8 cellular contexts compared by ENCODE assay signal in the genomic region with DNA sequence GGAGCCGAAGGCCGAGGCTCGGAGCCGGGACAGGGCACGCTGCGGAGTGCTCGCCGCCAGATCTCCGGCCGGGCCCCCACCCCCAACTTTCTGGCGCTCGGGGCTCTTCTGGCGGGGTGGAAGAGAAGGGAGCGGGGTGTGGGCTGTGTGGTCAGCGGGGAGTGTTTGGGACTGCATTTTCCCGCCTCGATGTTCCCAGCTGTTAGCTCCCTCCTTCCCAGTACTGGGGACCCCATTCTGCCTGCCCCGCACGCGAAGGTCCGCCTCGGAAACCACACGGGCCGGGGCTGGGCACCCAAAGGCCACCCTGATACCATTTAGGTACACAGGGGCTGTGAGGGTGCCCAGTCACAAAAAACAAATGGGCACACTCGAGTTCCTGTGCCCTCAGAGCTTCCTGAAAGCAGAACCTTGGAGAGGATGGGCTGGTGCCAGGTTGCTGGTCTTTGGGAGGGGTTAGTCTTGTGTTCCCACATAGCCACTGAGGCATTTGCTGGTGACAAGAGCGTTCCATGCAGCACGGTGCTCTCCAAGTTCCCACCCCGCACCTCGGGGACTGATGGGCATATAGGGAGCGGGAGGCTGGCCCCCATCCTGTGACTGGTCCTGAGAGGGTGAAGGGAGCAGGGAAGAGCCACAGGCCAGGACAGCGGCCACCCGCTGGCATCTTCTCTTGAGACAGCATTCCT. TPM values are rescaled to one million over a fixed set of nuclear protein-coding genes. Genes with fewer than 3 reads are reported as not detected.
DNase-seq lines count a peak whose midpoint lies in the region; ATAC-seq and TF ChIP-seq lines count a peak whose summit lies in the region.

No MANE protein-coding gene starts in this region.

- H3K27me3 Mint-ChIP-seq in CD4-positive, alpha-beta memory T cell: peaks cover 0 to 9% of the 10 kb centered on the region in 2 donors

- H3K4me1 Mint-ChIP-seq in CD4-positive, alpha-beta memory T cell: peaks cover 8 to 30% (median 22%) of the 10 kb centered on the region in 4 donors

- 6% methylated on average over 28 to 29 of the region's 32 CpGs for WGBS in lower leg skin, 2 donors
- 19 to 37% methylated on average over 4 to 13 of the region's 32 CpGs for WGBS in thyroid gland, 2 donors

- no peak overlapping the region for H3K27ac ChIP-seq in CD4-positive, alpha-beta memory T cell (ENCODE audit: low read depth, low read length)
- peak overlapping the region; percentile 34 for H3K27ac ChIP-seq in KOPT-K1 (ENCODE audit: low read depth, low read length, poor library complexity, severe bottlenecking)
- no peak overlapping the region for H3K27ac ChIP-seq in thyroid gland

- TF ChIP-seq CTCF in cardiac fibroblast (IDR thresholded peaks at IDR 0.05; ENCODE audit: low read depth, low read length) (no peak), lower leg skin (IDR thresholded peaks at IDR 0.05) (no peak), thyroid gland (IDR thresholded peaks at IDR 0.05) (no peak)

- POLR2A ChIA-PET in CD4-positive, alpha-beta memory T cell (lab: Charles Lee; ENCODE audit: partially characterized antibody): interaction anchor here (1.0 kb wide), 1 partner anchor 101 kb away, joined by 4 read pairs; a partner anchor contains a TSS

- no peak for TF ChIP-seq POLR2A in lower leg skin (IDR thresholded peaks at IDR 0.05)
- no peak for TF ChIP-seq POLR2A in thyroid gland (IDR thresholded peaks at IDR 0.05)

- no peaks in the 10 kb centered on the region for H3K9me3 ChIP-seq in CD4-positive, alpha-beta memory T cell (ENCODE audit: control insufficient read depth in 1 of 2, low read length in 2 of 2)
- H3K9me3 ChIP-seq in KOPT-K1 (ENCODE audit: insufficient read depth, low read length, poor library complexity, severe bottlenecking) (no peaks in the 10 kb centered on the region), thyroid gland (no peaks in the 10 kb centered on the region)

- peaks cover 0 to 2% (median 0%) of the 10 kb centered on the region in 8 donors for H3K9me3 Mint-ChIP-seq in CD4-positive, alpha-beta memory T cell

- intact Hi-C loops in CD4-positive, alpha-beta memory T cell (cut with micrococcal nuclease): loop anchor here (5.0 to 10.0 kb wide), 4 partner anchors 43 to 268 kb away; a partner anchor contains a TSS
- intact Hi-C loops in lower leg skin (cut with DNase I; ENCODE audit: low total_unique reads) (no loop called here), thyroid gland (cut with DNase I) (loop anchor here (10.0 kb wide), 1 partner anchor 255 kb away; no protein-coding TSS in a partner anchor)

- CTCF ChIA-PET in CD4-positive, alpha-beta memory T cell (lab: Charles Lee; ENCODE audit: partially characterized antibody): no interaction called here

- H3K27ac Mint-ChIP-seq in CD4-positive, alpha-beta memory T cell: peak overlapping the region in 6 of 7 donors; percentile 19 to 80 (median 54)

- H3K36me3 ChIP-seq in CD4-positive, alpha-beta memory T cell (ENCODE audit: insufficient read depth, low read length): no peaks in the 10 kb centered on the region
- H3K36me3 ChIP-seq in KOPT-K1 (ENCODE audit: insufficient read depth, low read length) (no peaks in the 10 kb centered on the region), thyroid gland (no peaks in the 10 kb centered on the region)

- no peak for ATAC-seq in HG03460 (IDR thresholded peaks at IDR 0.05; ENCODE audit: unreplicated experiment)

- DNase-seq in CD4-positive, alpha-beta memory T cell: no peak
- DNase-seq in cardiac fibroblast (ENCODE audit: low read depth in 2 of 2): no peak
- no peak for DNase-seq in lower leg skin (ENCODE audit: low spot score in 2 of 2)
- DNase-seq in thyroid gland: peak; percentile 66
- no peak for DNase-seq in CD1c-positive myeloid dendritic cell (ENCODE audit: extremely low spot score)
- DNase-seq in D341Med (ENCODE audit: low spot score): no peak

- peaks cover 4% of the 10 kb centered on the region for H3K27me3 ChIP-seq in CD4-positive, alpha-beta memory T cell (ENCODE audit: insufficient read depth, low read length)
- no peaks in the 10 kb centered on the region for H3K27me3 ChIP-seq in thyroid gland

- H3K36me3 Mint-ChIP-seq in CD4-positive, alpha-beta memory T cell: peaks cover 0 to 6% of the 10 kb centered on the region in 2 donors

- H3K4me3 ChIP-seq in CD4-positive, alpha-beta memory T cell (ENCODE audit: low read length in 2 of 2): peak overlapping the region in 1 of 2 donors; percentile 33
- H3K4me3 ChIP-seq in cardiac fibroblast (replicated peaks in 1 of 2; ENCODE audit: low read depth in 2 of 2, low read length in 2 of 2) (peak overlapping the region; percentile 53 to 76), lower leg skin (ENCODE audit: low read depth, poor library complexity, severe bottlenecking) (peak overlapping the region; percentile 55), thyroid gland (replicated peaks in 1 of 3) (peak overlapping the region in 2 of 3 donors; percentile 27 to 39)

- H3K4me3 Mint-ChIP-seq in CD4-positive, alpha-beta memory T cell: peak overlapping the region; percentile 66 to 83 (median 80)

- peaks cover 19% of the 10 kb centered on the region for H3K4me1 ChIP-seq in CD4-positive, alpha-beta memory T cell (ENCODE audit: insufficient read depth, low read length)
- peaks cover 12 to 20% of the 10 kb centered on the region in 2 donors for H3K4me1 ChIP-seq in thyroid gland

RNA-seq across cellular contexts. Expression of a gene that starts 0.6 kb away (rescaled TPM):
- total RNA-seq in CD4-positive, alpha-beta memory T cell: under 1 TPM; 0.17 to 0.36 TPM
- polyA plus RNA-seq in CD4-positive, alpha-beta memory T cell: under 1 TPM in 1 of 2 donors, not detected in 1; 0.11 TPM
- total RNA-seq in lower leg skin: 10 to 100 TPM; 28.7 to 52.4 (median 29.8) TPM
- total RNA-seq in thyroid gland: 1 to 10 TPM; 1.6 to 4.4 (median 3.4) TPM

RNA-seq across cellular contexts. Expression of a gene that starts 15.6 kb away (rescaled TPM):
- total RNA-seq in CD4-positive, alpha-beta memory T cell: 10 to 100 TPM; 50.6 to 52.2 TPM
- polyA plus RNA-seq in CD4-positive, alpha-beta memory T cell: 10 to 100 TPM in 1 of 2 donors, 1 to 10 TPM in 1; 5.5 to 18.2 TPM
- total RNA-seq in lower leg skin (10 to 100 TPM; 15.1 to 58.5 (median 41.0) TPM), thyroid gland (10 to 100 TPM; 11.3 to 31.8 (median 19.0) TPM)

RNA-seq across cellular contexts. Expression of a gene that starts 46.0 kb away (rescaled TPM):
- 1 to 10 TPM; 3.7 to 3.8 TPM for total RNA-seq in CD4-positive, alpha-beta memory T cell
- polyA plus RNA-seq in CD4-positive, alpha-beta memory T cell: 1 to 10 TPM; 1.9 to 5.1 TPM
- total RNA-seq in lower leg skin (under 1 TPM in 3 of 4 donors, not detected in 1; 0.46 to 0.54 (median 0.52) TPM), thyroid gland (under 1 TPM in 3 of 4 donors, not detected in 1; 0.13 to 0.79 (median 0.22) TPM)

Comparison
In these comparisons a context has a peak if more than half of its experiments do, and no peak if none do; other contexts are left out.
1. DNase-seq: peak in thyroid gland (2 of 2); none in CD4-positive, alpha-beta memory T cell (0 of 5), cardiac fibroblast (0 of 2), lower leg skin (0 of 2), CD1c-positive myeloid dendritic cell (single experiment) and D341Med (single experiment).
2. RNA of a gene that starts 0.6 kb away (total RNA-seq): 28.7 to 52.4 TPM in lower leg skin; 1.6 to 4.4 TPM in thyroid gland and 0.17 to 0.36 TPM in CD4-positive, alpha-beta memory T cell; every median in the first group is over 4 times any median in the second.